9 cellular contexts compared by ENCODE assay signal in the genomic region with DNA sequence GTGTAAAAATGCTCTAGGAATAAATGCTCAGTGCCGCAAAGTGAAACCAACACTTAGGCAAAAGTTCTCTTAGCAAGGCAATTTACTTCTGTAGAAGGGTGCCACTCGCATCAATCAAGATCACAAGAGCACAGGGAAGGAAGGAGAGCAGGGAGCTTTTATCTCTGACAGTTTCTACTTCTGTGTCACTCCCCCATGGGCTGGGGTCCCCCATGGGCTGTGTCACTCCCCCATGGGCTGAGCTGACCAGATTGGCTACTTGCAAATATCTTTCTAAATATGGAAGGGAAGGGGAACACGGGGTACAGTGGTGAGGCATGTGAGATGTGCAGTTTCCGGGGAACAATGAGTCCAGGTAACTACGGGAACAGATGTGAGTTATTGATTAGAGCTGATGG. TPM values are rescaled to one million over a fixed set of nuclear protein-coding genes. Genes with fewer than 3 reads are reported as not detected.
DNase-seq lines count a peak whose midpoint lies in the region; ATAC-seq and TF ChIP-seq lines count a peak whose summit lies in the region.
"Had no signal": no experiment of that assay in that cellular context is flagged by ENCODE, and none has a peak within 500 bp of the region (broad histone marks: within the 10 kb centered on the region; RNA-seq: fewer than 3 reads in every experiment).

No MANE protein-coding gene starts in this region.

- H3K27ac Mint-ChIP-seq in CD4-positive, alpha-beta memory T cell, result peak overlapping the region in 3 of 7 donors; percentile 6 to 40 (median 20)

- TF ChIP-seq EP300 in esophagus muscularis mucosa (IDR thresholded peaks at IDR 0.05), result no peak

- no peak for TF ChIP-seq CTCF in OCI-LY7 (conservative IDR thresholded peaks at IDR 0.05; ENCODE audit: low read length)
- TF ChIP-seq CTCF in esophagus muscularis mucosa (IDR thresholded peaks at IDR 0.05), result no peak

- no peaks in the 10 kb centered on the region for H3K27me3 ChIP-seq in CD4-positive, alpha-beta memory T cell (ENCODE audit: insufficient read depth, low read length)
- peaks cover 0 to 9% (median 0%) of the 10 kb centered on the region in 4 donors for H3K27me3 ChIP-seq in esophagus muscularis mucosa

- no peaks in the 10 kb centered on the region for H4K20me1 ChIP-seq in OCI-LY7 (ENCODE audit: insufficient read depth, low read length)

- TF ChIP-seq POLR2A in esophagus muscularis mucosa (IDR thresholded peaks at IDR 0.05; ENCODE audit: low read depth), result no peak

- no peak overlapping the region for H3K27ac ChIP-seq in CD4-positive, alpha-beta memory T cell (ENCODE audit: low read depth, low read length)
- H3K27ac ChIP-seq in OCI-LY7 (ENCODE audit: low read depth, low read length, poor library complexity, severe bottlenecking) (no peak overlapping the region), esophagus muscularis mucosa (replicated peaks in 1 of 4) (no peak overlapping the region)

- no TSS peak for BruUV-seq in OCI-LY7 (replicated peaks; lab: Mats Ljungman, UMichigan)

- H3K36me3 ChIP-seq in CD4-positive, alpha-beta memory T cell (ENCODE audit: insufficient read depth, low read length), result no peaks in the 10 kb centered on the region
- no peaks in the 10 kb centered on the region for H3K36me3 ChIP-seq in OCI-LY7 (ENCODE audit: insufficient read depth, low read length)
- no peaks in the 10 kb centered on the region for H3K36me3 ChIP-seq in esophagus muscularis mucosa

- peaks cover 7 to 13% (median 12%) of the 10 kb centered on the region in 4 donors for H3K4me1 Mint-ChIP-seq in CD4-positive, alpha-beta memory T cell

- H3K9me3 ChIP-seq in CD4-positive, alpha-beta memory T cell (ENCODE audit: control insufficient read depth in 1 of 2, low read length in 2 of 2), result no peaks in the 10 kb centered on the region
- H3K9me3 ChIP-seq in OCI-LY7 (ENCODE audit: low read length), result no peaks in the 10 kb centered on the region
- peaks cover 0 to under 1% (median 0%) of the 10 kb centered on the region in 4 donors for H3K9me3 ChIP-seq in esophagus muscularis mucosa

- no peaks in the 10 kb centered on the region for H3K9me2 ChIP-seq in OCI-LY7 (ENCODE audit: insufficient read depth, low read length)

- peak overlapping the region; percentile 58 to 83 for H3K4me3 ChIP-seq in CD4-positive, alpha-beta memory T cell (ENCODE audit: low read length in 2 of 2)
- H3K4me3 ChIP-seq in OCI-LY7 (ENCODE audit: low read depth, low read length, poor library complexity, severe bottlenecking), result no peak overlapping the region
- peak overlapping the region; percentile 48 to 59 (median 50) for H3K4me3 ChIP-seq in esophagus muscularis mucosa

- CTCF ChIA-PET in CD4-positive, alpha-beta memory T cell (lab: Charles Lee; ENCODE audit: partially characterized antibody), result interaction anchor here (0.6 to 2.6 kb wide), 15 partner anchors 10 to 1172 kb away, joined by 3 to 20 read pairs (median 3); a partner anchor contains a TSS
- CTCF ChIA-PET in OCI-LY7 (lab: Charles Lee; ENCODE audit: unreplicated experiment), result no interaction called here

- peak overlapping the region; percentile 75 for H2AFZ ChIP-seq in OCI-LY7 (ENCODE audit: low read length)

- POLR2A ChIA-PET in CD4-positive, alpha-beta memory T cell (lab: Charles Lee; ENCODE audit: partially characterized antibody), result no interaction called here
- POLR2A ChIA-PET in OCI-LY7 (lab: Charles Lee), result no interaction called here

- H3K27me3 Mint-ChIP-seq in CD4-positive, alpha-beta memory T cell, result peaks cover 13 to 15% of the 10 kb centered on the region in 2 donors

- no peaks in the 10 kb centered on the region for H3K36me3 Mint-ChIP-seq in CD4-positive, alpha-beta memory T cell

- H3K4me3 Mint-ChIP-seq in CD4-positive, alpha-beta memory T cell, result peak overlapping the region; percentile 88 to 96 (median 90)

- peak in 4 of 5 donors; percentile 5 to 15 (median 8) for DNase-seq in CD4-positive, alpha-beta memory T cell
- DNase-seq in OCI-LY7 (ENCODE audit: low spot score) (no peak), esophagus muscularis mucosa (ENCODE audit: extremely low spot score) (no peak), sciatic nerve (ENCODE audit: low spot score) (no peak), NCI-H526 treated with DMSO at 0.1 percent for 48 hours (lab: John Stamatoyannopoulos, UW) (no peak), posterior cingulate gyrus (no peak), NCI-H1417 treated with DMSO at 0.1 percent for 48 hours (lab: John Stamatoyannopoulos, UW) (no peak)

- intact Hi-C loops in CD4-positive, alpha-beta memory T cell (cut with micrococcal nuclease), result no loop called here
- intact Hi-C loops in OCI-LY7 (cut with micrococcal nuclease; ENCODE audit: unreplicated experiment), result loop anchor here (5.0 kb wide), 1 partner anchor 687 kb away; no protein-coding TSS in a partner anchor
- intact Hi-C loops in esophagus muscularis mucosa (cut with DNase I), result loop anchor here (5.0 to 10.0 kb wide), 3 partner anchors 124 to 687 kb away; a partner anchor contains a TSS
- intact Hi-C loops in sciatic nerve (cut with DNase I), result loop anchor here (10.0 kb wide), 2 partner anchors 214 to 334 kb away; a partner anchor contains a TSS
- intact Hi-C loops in posterior cingulate gyrus (cut with DNase I), result loop anchor here (1.0 to 10.0 kb wide), 2 partner anchors 685 to 1174 kb away; a partner anchor contains a TSS

- peaks cover 0 to 7% (median 4%) of the 10 kb centered on the region in 8 donors for H3K9me3 Mint-ChIP-seq in CD4-positive, alpha-beta memory T cell

- WGBS in esophagus muscularis mucosa, result 44% methylated on average over 5 of the region's 5 CpGs

- H3K4me1 ChIP-seq in CD4-positive, alpha-beta memory T cell (ENCODE audit: insufficient read depth, low read length), result peaks cover 8% of the 10 kb centered on the region
- no peaks in the 10 kb centered on the region for H3K4me1 ChIP-seq in OCI-LY7 (ENCODE audit: insufficient read depth, low read length, poor library complexity, severe bottlenecking)
- H3K4me1 ChIP-seq in esophagus muscularis mucosa, result peaks cover 0 to 11% (median 10%) of the 10 kb centered on the region in 4 donors

- no peaks in the 10 kb centered on the region for H3K79me2 ChIP-seq in OCI-LY7 (ENCODE audit: insufficient read depth, low read depth, low read length)

- peak; percentile 21 for ATAC-seq in GM21737 (IDR thresholded peaks at IDR 0.05; ENCODE audit: unreplicated experiment)
- ATAC-seq in sciatic nerve, result peak; percentile 68

- H3K4me2 ChIP-seq in OCI-LY7 (ENCODE audit: low read length), result peak overlapping the region; percentile 53

RNA-seq across cellular contexts. Expression of a gene that starts 0.4 kb away (rescaled TPM):
- not detected for total RNA-seq in CD4-positive, alpha-beta memory T cell
- polyA plus RNA-seq in CD4-positive, alpha-beta memory T cell, result not detected
- not detected in 2 replicates for total RNA-seq in OCI-LY7 (2014; rRNA removed; shearing (Covaris generic))
- total RNA-seq in OCI-LY7 (2022) (not detected in 2 replicates), esophagus muscularis mucosa (not detected), sciatic nerve (not detected)
- total RNA-seq: pulmonary artery endothelial cell had no signal

RNA-seq across cellular contexts. Expression of a gene that starts 18.1 kb away (rescaled TPM):
- total RNA-seq in CD4-positive, alpha-beta memory T cell, result not detected
- polyA plus RNA-seq in CD4-positive, alpha-beta memory T cell, result not detected
- not detected in 2 replicates for total RNA-seq in OCI-LY7 (2014; rRNA removed; shearing (Covaris generic))
- total RNA-seq in OCI-LY7 (2022), result not detected in 2 replicates
- not detected for total RNA-seq in esophagus muscularis mucosa
- total RNA-seq in sciatic nerve, result 0.13 TPM
- total RNA-seq: pulmonary artery endothelial cell had no signal

RNA-seq across cellular contexts. Expression of a gene that starts 26.0 kb away (rescaled TPM):
- total RNA-seq in CD4-positive, alpha-beta memory T cell, result not detected
- polyA plus RNA-seq in CD4-positive, alpha-beta memory T cell, result not detected
- not detected in 2 replicates for total RNA-seq in OCI-LY7 (2014; rRNA removed; shearing (Covaris generic))
- total RNA-seq in OCI-LY7 (2022) (not detected in 2 replicates), esophagus muscularis mucosa (under 1 TPM in 1 of 4 donors, not detected in 3; 0.17 TPM), sciatic nerve (not detected)
- total RNA-seq: pulmonary artery endothelial cell had no signal

RNA-seq across cellular contexts. Expression of a gene that starts 32.6 kb away (rescaled TPM):
- not detected for total RNA-seq in CD4-positive, alpha-beta memory T cell
- polyA plus RNA-seq in CD4-positive, alpha-beta memory T cell, result not detected
- not detected in 2 replicates for total RNA-seq in OCI-LY7 (2014; rRNA removed; shearing (Covaris generic))
- total RNA-seq in OCI-LY7 (2022) (not detected in 2 replicates), esophagus muscularis mucosa (not detected), sciatic nerve (not detected)
- total RNA-seq: pulmonary artery endothelial cell had no signal

RNA-seq across cellular contexts. Expression of a gene that starts 48.4 kb away (rescaled TPM):
- not detected for total RNA-seq in CD4-positive, alpha-beta memory T cell
- polyA plus RNA-seq in CD4-positive, alpha-beta memory T cell, result not detected
- total RNA-seq in OCI-LY7 (2014; rRNA removed; shearing (Covaris generic)), result not detected in 2 replicates
- not detected in 2 replicates for total RNA-seq in OCI-LY7 (2022)
- not detected for total RNA-seq in esophagus muscularis mucosa
- not detected for total RNA-seq in sciatic nerve
- total RNA-seq: pulmonary artery endothelial cell had no signal

Comparison
In these comparisons a context has a peak if more than half of its experiments do, and no peak if none do; other contexts are left out.
1. DNase-seq: peak in CD4-positive, alpha-beta memory T cell (4 of 5); none in OCI-LY7 (single experiment), esophagus muscularis mucosa (single experiment), sciatic nerve (single experiment), NCI-H526 treated with DMSO at 0.1 percent for 48 hours (single experiment), posterior cingulate gyrus (0 of 10) and NCI-H1417 treated with DMSO at 0.1 percent for 48 hours (single experiment).